Comparison of ENCODE assay signal across 1 cellular context in the genomic region with DNA sequence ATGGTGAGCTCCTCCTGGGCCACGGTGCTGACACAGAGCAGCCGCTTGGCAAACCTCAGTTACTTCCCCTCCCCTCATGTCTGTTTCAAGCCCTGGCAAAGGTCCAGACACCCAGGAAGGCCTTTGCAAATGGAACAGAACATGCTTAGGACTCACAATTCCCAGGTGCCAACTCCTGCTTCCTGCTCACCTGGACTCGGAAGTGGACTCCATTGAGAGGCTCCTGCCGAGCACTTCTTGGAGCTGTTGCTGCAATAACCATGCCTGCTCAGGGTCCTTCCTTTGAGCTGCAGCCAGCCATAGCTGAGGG.
TF ChIP-seq lines count a peak whose summit lies in the region.

No MANE protein-coding gene starts in this region.

TF ChIP-seq in K562, 482 proteins besides CTCF, POLR2A, EP300 and RAD21:
- TF ChIP-seq TBL1XR1 (IDR thresholded peaks at IDR 0.05; ENCODE audit: low read length in 2 of 2) (no peak), ZNF408 (CRISPR knock-in tag; IDR thresholded peaks at IDR 0.05; ENCODE audit: low read depth) (no peak), FOXK1 (CRISPR knock-in tag; IDR thresholded peaks at IDR 0.05; ENCODE audit: borderline replicate concordance) (no peak), NFIC (IDR thresholded peaks at IDR 0.05) (peak; percentile 76), BDP1 (IDR thresholded peaks at IDR 0.05; ENCODE audit: insufficient read depth, insufficient read length) (no peak), JUN (IDR thresholded peaks at IDR 0.05; ENCODE audit: borderline replicate concordance, low read depth, low read length) (no peak), JUN (CRISPR knock-in tag; IDR thresholded peaks at IDR 0.05; ENCODE audit: borderline replicate concordance) (no peak), NCOA4 (IDR thresholded peaks at IDR 0.05; ENCODE audit: partially characterized antibody) (no peak), BMI1 (IDR thresholded peaks at IDR 0.05; ENCODE audit: low read length) (no peak)
